16 cellular contexts compared by ENCODE assay signal in the genomic region with DNA sequence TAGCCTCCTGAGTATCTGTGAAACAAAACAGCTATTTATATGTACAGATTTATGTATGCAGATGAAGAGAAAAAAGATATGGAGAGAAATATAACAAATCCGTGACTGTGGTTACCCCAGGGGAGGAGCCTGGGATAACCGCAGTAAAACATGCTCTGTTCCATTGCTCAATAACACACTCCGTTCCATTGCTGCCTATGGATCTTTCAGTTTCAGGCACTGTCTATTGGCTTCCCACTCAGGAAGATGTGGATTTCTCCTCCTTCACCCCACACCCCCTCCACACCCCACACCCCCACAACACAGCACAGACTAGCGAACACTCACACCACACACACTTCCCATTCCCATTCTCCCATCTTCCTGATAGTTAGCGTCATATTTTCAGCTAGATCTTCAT.
"Had no signal": no experiment of that assay in that cellular context is flagged by ENCODE, and none has a peak within 500 bp of the region (broad histone marks: within the 10 kb centered on the region; RNA-seq: fewer than 3 reads in every experiment).

No MANE protein-coding gene starts in this region.

- H3K4me3 ChIP-seq: adrenal gland, esophagus squamous epithelium, neural progenitor cell, prostate gland, tibial artery had no signal

- DNase-seq: activated CD4-positive, alpha-beta T cell treated with anti-CD3 and anti-CD28 coated beads, Interleukin-2, amount 10 ng/mL, durations not matched to agents 7 days and 5 days; activated CD8-positive, alpha-beta T cell treated with anti-CD3 and anti-CD28 coated beads, Interleukin-2, amount 10 ng/mL, durations not matched to agents 7 days and 5 days; activated effector memory CD4-positive, alpha-beta T cell treated with Interleukin-2 at 50 U/mL for 16 hours; activated naive CD4-positive, alpha-beta T cell treated with anti-CD3 and anti-CD28 coated beads, Interleukin-2, amount 50 U/mL, for 16 hours; activated T-cell treated with anti-CD3 and anti-CD28 coated beads, Interleukin-2, amount 50 U/mL, for 4 hours; adrenal gland; effector memory CD8-positive, alpha-beta T cell; esophagus squamous epithelium; foreskin fibroblast; naive thymus-derived CD4-positive, alpha-beta T cell; right cardiac atrium; stimulated activated CD4-positive, alpha-beta T cell treated with anti-CD3 and anti-CD28 coated beads, Interleukin-2, amount 100 ng/mL, for 24 hours; stimulated activated naive CD4-positive, alpha-beta T cell treated with Interleukin-2 at 50 U/mL for 16 hours; tibial artery had no signal
